26 cellular contexts compared by ENCODE assay signal in genomic region chr9:106149956-106150355, GRCh38.
DNase-seq lines count a peak whose midpoint lies in the region; ATAC-seq and TF ChIP-seq lines count a peak whose summit lies in the region.
"Had no signal": no experiment of that assay in that cellular context is flagged by ENCODE, and none has a peak within 500 bp of the region (broad histone marks: within the 10 kb centered on the region; RNA-seq: fewer than 3 reads in every experiment).

No MANE protein-coding gene starts in this region.

- H3K27me3 ChIP-seq in mammary epithelial cell (ENCODE audit: insufficient read depth, low read length) (no peaks in the 10 kb centered on the region), spleen (replicated peaks in 1 of 7) (no peaks in the 10 kb centered on the region)
- H3K27me3 ChIP-seq: BE2C, BLaER1 had no signal

- H3K9me3 ChIP-seq in mammary epithelial cell (replicated peaks; ENCODE audit: insufficient read depth, low read length) (no peaks in the 10 kb centered on the region), spleen (peaks cover 0 to 7% (median 0%) of the 10 kb centered on the region in 8 donors)
- H3K9me3 ChIP-seq: BE2C had no signal

- H3K36me3 ChIP-seq in mammary epithelial cell (ENCODE audit: insufficient read depth, low read length) (no peaks in the 10 kb centered on the region), spleen (no peaks in the 10 kb centered on the region)
- H3K36me3 ChIP-seq: BE2C, BLaER1 had no signal

- ATAC-seq in left lobe of liver (peak; percentile 74), GM18858 (IDR thresholded peaks at IDR 0.05; ENCODE audit: unreplicated experiment) (no peak)
- ATAC-seq in activated naive CD4-positive, alpha-beta T cell treated with anti-CD3 and anti-CD28 coated beads, Interleukin-2, amount 50 U/mL, for 72 hours, result no peak
- ATAC-seq: GM12878 had no signal

- H3K9ac ChIP-seq in mammary epithelial cell (ENCODE audit: insufficient read depth, low read length), result no peak overlapping the region
- H3K9ac ChIP-seq: BLaER1 had no signal

- TF ChIP-seq CTCF in mammary epithelial cell (conservative IDR thresholded peaks at IDR 0.05 in 1 of 2, IDR thresholded peaks at IDR 0.05 in 1 of 2; ENCODE audit: extremely low read depth in 1 of 2, insufficient read depth in 1 of 2, low read depth in 1 of 2, low read length in 2 of 2) (no peak), 22Rv1 (IDR thresholded peaks at IDR 0.05) (no peak), VCaP (conservative IDR thresholded peaks at IDR 0.05) (no peak), spleen (IDR thresholded peaks at IDR 0.05 in 8 of 11, conservative IDR thresholded peaks at IDR 0.05 in 3 of 11) (no peak)

- no TSS peak for BruUV-seq in mammary epithelial cell (replicated peaks; lab: Mats Ljungman, UMichigan)

- H3K4me1 ChIP-seq in mammary epithelial cell (ENCODE audit: insufficient read depth, low read length) (no peaks in the 10 kb centered on the region), spleen (no peaks in the 10 kb centered on the region)
- H3K4me1 ChIP-seq: BE2C had no signal

- in situ Hi-C loops in T47D (cut with HindIII; ENCODE audit: low pct_unique_long_range_greater_than_20kb, low sequenced_read_pairs), result no loop called here
- in situ Hi-C loops in mammary epithelial cell (cut with MboI; ENCODE audit: low sequenced_read_pairs in 2 of 2), result no loop called here

- WGBS in mammary epithelial cell (ENCODE audit: low coverage, missing lambda C conversion rate), result 89% methylated on average over 1 of the region's 1 CpG
- WGBS in spleen, 5 donors, result 66 to 80% (median 73%) methylated on average over 1 of the region's 1 CpG

- H3K27ac ChIP-seq in mammary epithelial cell (ENCODE audit: insufficient read depth, low read depth, low read length) (no peak overlapping the region), 22Rv1 (peak overlapping the region; percentile 40), VCaP (peak overlapping the region; percentile 45), spleen (no peak overlapping the region)
- H3K27ac ChIP-seq: BLaER1 had no signal

- no peak overlapping the region for H3K4me2 ChIP-seq in mammary epithelial cell (ENCODE audit: insufficient read depth, low read depth, low read length)
- H3K4me2 ChIP-seq: BLaER1 had no signal

- peak; percentile 42 to 92 for DNase-seq in T47D (ENCODE audit: low read depth in 1 of 2, low spot score in 1 of 2)
- no peak for DNase-seq in mammary epithelial cell
- no peak for DNase-seq in left lobe of liver (ENCODE audit: low spot score)
- no peak for DNase-seq in spleen
- no peak for DNase-seq in activated naive CD4-positive, alpha-beta T cell treated with anti-CD3 and anti-CD28 coated beads, Interleukin-2, amount 50 U/mL, for 72 hours (ENCODE audit: low spot score in 2 of 2)
- DNase-seq: 8988T; ACHN; BE2C; C1 segment of cervical spinal cord; CD4-positive, alpha-beta memory T cell; CD4-positive, CD25-positive, alpha-beta regulatory T cell; CD8-positive, alpha-beta memory T cell; COR-L47; DMS 273 treated with DMSO at 0.1 percent for 48 hours; DMS153; DMS53; DMS79; DND-41; EL; GDM1 had no signal

- no peak overlapping the region for H3K4me3 ChIP-seq in mammary epithelial cell (replicated peaks in 1 of 3; ENCODE audit: insufficient read depth in 1 of 3, low read depth in 2 of 3, low read length in 3 of 3)
- H3K4me3 ChIP-seq in spleen, result no peak overlapping the region
- H3K4me3 ChIP-seq: BLaER1, GM12878 had no signal

- H2AFZ ChIP-seq in mammary epithelial cell (ENCODE audit: low read depth, low read length), result no peak overlapping the region

- H3K9me3 Mint-ChIP-seq in activated naive CD4-positive, alpha-beta T cell treated with anti-CD3 and anti-CD28 coated beads, Interleukin-2, amount 50 U/mL, for 72 hours, result peaks cover 6 to 7% of the 10 kb centered on the region in 2 donors

- dilution Hi-C loops in mammary epithelial cell (cut with HindIII; ENCODE audit: low sequenced_read_pairs), result no loop called here

- no peak overlapping the region for H3K27ac Mint-ChIP-seq in activated naive CD4-positive, alpha-beta T cell treated with anti-CD3 and anti-CD28 coated beads, Interleukin-2, amount 50 U/mL, for 72 hours
- H3K27ac Mint-ChIP-seq: CD14-positive monocyte; CD4-positive, alpha-beta memory T cell; CD4-positive, CD25-positive, alpha-beta regulatory T cell; CD8-positive, alpha-beta memory T cell had no signal

- intact Hi-C loops in mammary epithelial cell (cut with micrococcal nuclease) (no loop called here), spleen (cut with DNase I; ENCODE audit: low total_unique reads) (no loop called here)

- H3K36me3 Mint-ChIP-seq in activated naive CD4-positive, alpha-beta T cell treated with anti-CD3 and anti-CD28 coated beads, Interleukin-2, amount 50 U/mL, for 72 hours, result no peaks in the 10 kb centered on the region
- H3K36me3 Mint-ChIP-seq: CD14-positive monocyte; CD4-positive, alpha-beta memory T cell; CD4-positive, CD25-positive, alpha-beta regulatory T cell; CD8-positive, alpha-beta memory T cell had no signal

- no peaks in the 10 kb centered on the region for H4K20me1 ChIP-seq in mammary epithelial cell (ENCODE audit: insufficient read depth, low read length)
- H4K20me1 ChIP-seq: BLaER1 had no signal

- no peaks in the 10 kb centered on the region for H3K79me2 ChIP-seq in mammary epithelial cell (ENCODE audit: insufficient read depth, low read length)

- CTCF ChIA-PET in mammary epithelial cell (lab: Charles Lee; ENCODE audit: low non-redundant PET), result no interaction called here

- TF ChIP-seq POLR2A in spleen (IDR thresholded peaks at IDR 0.05), result no peak

Comparison
In these comparisons a context has a peak if more than half of its experiments do, and no peak if none do; other contexts are left out.
1. DNase-seq: peak in T47D (2 of 2); none in mammary epithelial cell (single experiment), left lobe of liver (single experiment), spleen (single experiment) and activated naive CD4-positive, alpha-beta T cell treated with anti-CD3 and anti-CD28 coated beads, Interleukin-2, amount 50 U/mL, for 72 hours (0 of 2).
2. H3K27ac ChIP-seq: peak in 22Rv1 (single experiment) and VCaP (single experiment); none in mammary epithelial cell (single experiment) and spleen (0 of 8).